21 cellular contexts compared by ENCODE assay signal in genomic region chr3:162677475-162677874, GRCh38.
DNase-seq lines count a peak whose midpoint lies in the region; ATAC-seq and TF ChIP-seq lines count a peak whose summit lies in the region.
"Had no signal": no experiment of that assay in that cellular context is flagged by ENCODE, and none has a peak within 500 bp of the region (broad histone marks: within the 10 kb centered on the region; RNA-seq: fewer than 3 reads in every experiment).

No MANE protein-coding gene starts in this region.

- H3K9me3 Mint-ChIP-seq in GM23338 = no peaks in the 10 kb centered on the region

- no peaks in the 10 kb centered on the region for H3K36me3 Mint-ChIP-seq in GM23338 (ENCODE audit: low read depth)
- H3K36me3 Mint-ChIP-seq: CD14-positive monocyte; CD4-positive, alpha-beta memory T cell; CD4-positive, CD25-positive, alpha-beta regulatory T cell; CD8-positive, alpha-beta memory T cell had no signal

- no peaks in the 10 kb centered on the region for H3K36me3 ChIP-seq in cardiac muscle cell
- H3K36me3 ChIP-seq in GM23338 (ENCODE audit: insufficient read depth) = no peaks in the 10 kb centered on the region
- H3K36me3 ChIP-seq in SU-DHL-6 (ENCODE audit: low read length) = no peaks in the 10 kb centered on the region
- H3K36me3 ChIP-seq: BE2C, BLaER1 had no signal

- peaks cover 25% of the 10 kb centered on the region for H3K4me1 ChIP-seq in cardiac muscle cell (ENCODE audit: low read depth)
- no peaks in the 10 kb centered on the region for H3K4me1 ChIP-seq in right cardiac atrium (ENCODE audit: control insufficient read depth, insufficient read depth, low read length)
- H3K4me1 ChIP-seq in GM23338 (ENCODE audit: insufficient read depth) = peaks cover 42% of the 10 kb centered on the region
- H3K4me1 ChIP-seq: BE2C, BLaER1 had no signal

- H3K27ac Mint-ChIP-seq in GM23338 = no peak overlapping the region
- H3K27ac Mint-ChIP-seq: CD14-positive monocyte; CD4-positive, alpha-beta memory T cell; CD4-positive, CD25-positive, alpha-beta regulatory T cell; CD8-positive, alpha-beta memory T cell had no signal

- ATAC-seq in right cardiac atrium = no peak
- no peak for ATAC-seq in GM23338

- H3K27me3 Mint-ChIP-seq in GM23338 (ENCODE audit: insufficient read depth, low read depth, poor library complexity) = no peaks in the 10 kb centered on the region
- H3K27me3 Mint-ChIP-seq: CD4-positive, alpha-beta memory T cell; CD4-positive, CD25-positive, alpha-beta regulatory T cell; CD8-positive, alpha-beta memory T cell had no signal

- no peak overlapping the region for H3K4me3 ChIP-seq in cardiac muscle cell
- no peak overlapping the region for H3K4me3 ChIP-seq in right cardiac atrium (ENCODE audit: low read length)
- no peak overlapping the region for H3K4me3 ChIP-seq in GM23338
- H3K4me3 ChIP-seq in SU-DHL-6 (ENCODE audit: insufficient read depth, low read length, poor library complexity, severe bottlenecking) = no peak overlapping the region
- H3K4me3 ChIP-seq: BLaER1 had no signal

- H3K9me3 ChIP-seq in cardiac muscle cell (ENCODE audit: low read depth) (no peaks in the 10 kb centered on the region), right cardiac atrium (ENCODE audit: control insufficient read depth, low read length) (no peaks in the 10 kb centered on the region), SU-DHL-6 (ENCODE audit: insufficient read depth, low read length) (no peaks in the 10 kb centered on the region)
- H3K9me3 ChIP-seq: BE2C, BLaER1 had no signal

- H3F3A ChIP-seq in GM23338 (replicated peaks; ENCODE audit: low read depth) (no peaks in the 10 kb centered on the region), SU-DHL-6 (ENCODE audit: insufficient read depth) (no peaks in the 10 kb centered on the region)

- H3K9me2 ChIP-seq in GM23338 (ENCODE audit: insufficient read depth) (0 out of 2 replicates have a peak, but pooled peaks cover 2% of the 10 kb centered on the region), SU-DHL-6 (replicated peaks; ENCODE audit: insufficient read depth, low read length) (no peaks in the 10 kb centered on the region)

- DNase-seq in cardiac muscle cell (ENCODE audit: low read depth in 1 of 2, low spot score in 1 of 2) = no peak
- DNase-seq in right cardiac atrium = no peak
- DNase-seq in GM23338 (ENCODE audit: low spot score) = no peak
- no peak for DNase-seq in DMS53 treated with DMSO at 0.1 percent for 48 hours (lab: John Stamatoyannopoulos, UW; ENCODE audit: unreplicated experiment)
- DNase-seq in HPDE6-E6E7 (ENCODE audit: extremely low spot score) = no peak
- DNase-seq: 8988T; ACHN; BE2C; C1 segment of cervical spinal cord; CD4-positive, alpha-beta memory T cell; CD4-positive, CD25-positive, alpha-beta regulatory T cell; CD8-positive, alpha-beta memory T cell; COR-L47; DMS 273 treated with DMSO at 0.1 percent for 48 hours; DMS153; DMS53; DMS79 treated with DMSO at 0.1 percent for 48 hours; GF-D8 had no signal

- 41% methylated on average over 1 of the region's 1 CpG for WGBS in right cardiac atrium

- peaks cover 29% of the 10 kb centered on the region for H3K4me1 Mint-ChIP-seq in GM23338
- H3K4me1 Mint-ChIP-seq: CD14-positive monocyte; CD4-positive, alpha-beta memory T cell; CD4-positive, CD25-positive, alpha-beta regulatory T cell; CD8-positive, alpha-beta memory T cell had no signal

- intact Hi-C loops in right cardiac atrium (cut with DNase I) = no loop called here

- H2AFZ ChIP-seq in GM23338 = peak overlapping the region; percentile 16; the same call in 1 of the 2 replicates
- peak overlapping the region; percentile 4 for H2AFZ ChIP-seq in SU-DHL-6 (ENCODE audit: low read depth, low read length, severe bottlenecking)

- H3K79me2 ChIP-seq in GM23338 (replicated peaks; ENCODE audit: insufficient read depth) = no peaks in the 10 kb centered on the region
- H3K79me2 ChIP-seq in SU-DHL-6 (ENCODE audit: insufficient read depth, low read length) = no peaks in the 10 kb centered on the region

- no peak overlapping the region for H3K9ac ChIP-seq in SU-DHL-6 (ENCODE audit: low read length)
- H3K9ac ChIP-seq: BLaER1 had no signal

- H4K20me1 ChIP-seq in GM23338 (replicated peaks; ENCODE audit: insufficient read depth) = no peaks in the 10 kb centered on the region
- no peaks in the 10 kb centered on the region for H4K20me1 ChIP-seq in SU-DHL-6 (ENCODE audit: low read depth, low read length)
- H4K20me1 ChIP-seq: BLaER1 had no signal

- no peak overlapping the region for H3K4me3 Mint-ChIP-seq in GM23338
- H3K4me3 Mint-ChIP-seq: CD14-positive monocyte; CD4-positive, alpha-beta memory T cell; CD4-positive, CD25-positive, alpha-beta regulatory T cell; CD8-positive, alpha-beta memory T cell had no signal

- H3K4me2 ChIP-seq in GM23338 (no peak overlapping the region), SU-DHL-6 (ENCODE audit: low read depth, low read length, poor library complexity, severe bottlenecking) (no peak overlapping the region)
- H3K4me2 ChIP-seq: BLaER1 had no signal

- TF ChIP-seq CTCF in cardiac muscle cell (IDR thresholded peaks at IDR 0.05; ENCODE audit: low read depth, low read length) = no peak
- no peak for TF ChIP-seq CTCF in GM23338 (conservative IDR thresholded peaks at IDR 0.05; ENCODE audit: low read depth in 2 of 2)
- TF ChIP-seq CTCF in SU-DHL-6 (IDR thresholded peaks at IDR 0.05; ENCODE audit: insufficient read depth, low read length, poor library complexity, severe bottlenecking) = no peak

- H3K27me3 ChIP-seq in cardiac muscle cell (no peaks in the 10 kb centered on the region), right cardiac atrium (ENCODE audit: control insufficient read depth, insufficient read depth) (no peaks in the 10 kb centered on the region), GM23338 (ENCODE audit: insufficient read depth) (no peaks in the 10 kb centered on the region), SU-DHL-6 (ENCODE audit: low read length) (no peaks in the 10 kb centered on the region)
- H3K27me3 ChIP-seq: BE2C, BLaER1 had no signal

- H3K27ac ChIP-seq in cardiac muscle cell = peak overlapping the region; percentile 9
- no peak overlapping the region for H3K27ac ChIP-seq in right cardiac atrium (ENCODE audit: low read length)
- H3K27ac ChIP-seq in GM23338 (ENCODE audit: low read depth) = no peak overlapping the region
- H3K27ac ChIP-seq in SU-DHL-6 (ENCODE audit: low read depth, low read length) = no peak overlapping the region
- H3K27ac ChIP-seq: BLaER1 had no signal

TF ChIP-seq in GM23338, 12 proteins besides CTCF, POLR2A, EP300 and RAD21:
- TF ChIP-seq ZNF114 (CRISPR knock-in tag; IDR thresholded peaks at IDR 0.05) (no peak), CREB1 (CRISPR knock-in tag; IDR thresholded peaks at IDR 0.05; ENCODE audit: low read depth) (no peak), NANOG (IDR thresholded peaks at IDR 0.05; ENCODE audit: borderline replicate concordance) (no peak), EZH2phosphoT487 (IDR thresholded peaks at IDR 0.05; ENCODE audit: unreplicated experiment) (no peak), ZNF331 (CRISPR knock-in tag; IDR thresholded peaks at IDR 0.05; ENCODE audit: low read depth) (no peak), EZH2 (IDR thresholded peaks at IDR 0.05; ENCODE audit: low read depth, unreplicated experiment) (no peak), JUNB (IDR thresholded peaks at IDR 0.05; ENCODE audit: unreplicated experiment) (no peak), STAT1 (IDR thresholded peaks at IDR 0.05; ENCODE audit: unreplicated experiment) (no peak), POLR2AphosphoS5 (IDR thresholded peaks at IDR 0.05; ENCODE audit: low read depth) (no peak)
